In genomic region chr7:47361746-47362215, GRCh38 we compare ENCODE assay signal across 11 cellular contexts.
DNase-seq lines count a peak whose midpoint lies in the region; ATAC-seq and TF ChIP-seq lines count a peak whose summit lies in the region.
"Had no signal": no experiment of that assay in that cellular context is flagged by ENCODE, and none has a peak within 500 bp of the region (broad histone marks: within the 10 kb centered on the region; RNA-seq: fewer than 3 reads in every experiment).

No MANE protein-coding gene starts in this region.

- no peak overlapping the region for H3K27ac Mint-ChIP-seq in GM23338
- H3K27ac Mint-ChIP-seq: naive B cell had no signal

- H3K27me3 ChIP-seq in PC-3 (ENCODE audit: low read length) (no peaks in the 10 kb centered on the region), GM23338 (ENCODE audit: insufficient read depth) (no peaks in the 10 kb centered on the region), colonic mucosa (no peaks in the 10 kb centered on the region)
- H3K27me3 ChIP-seq: body of pancreas had no signal

- H3K4me2 ChIP-seq in PC-3 (ENCODE audit: low read length) (peak overlapping the region; percentile 57), GM23338 (no peak overlapping the region)

- no peak for TF ChIP-seq CTCF in PC-3 (conservative IDR thresholded peaks at IDR 0.05; ENCODE audit: low read depth, low read length)
- no peak for TF ChIP-seq CTCF in GM23338 (conservative IDR thresholded peaks at IDR 0.05; ENCODE audit: low read depth in 2 of 2)
- TF ChIP-seq CTCF in colonic mucosa (IDR thresholded peaks at IDR 0.05): no peak

- H3K4me1 ChIP-seq in PC-3 (ENCODE audit: insufficient read depth, low read length): peaks cover 15% of the 10 kb centered on the region
- no peaks in the 10 kb centered on the region for H3K4me1 ChIP-seq in GM23338 (ENCODE audit: insufficient read depth)
- H3K4me1 ChIP-seq in colonic mucosa: no peaks in the 10 kb centered on the region

- H4K20me1 ChIP-seq in PC-3 (ENCODE audit: low read length): peaks cover 12% of the 10 kb centered on the region; the same call in 1 of the 2 replicates
- H4K20me1 ChIP-seq in GM23338 (replicated peaks; ENCODE audit: insufficient read depth): no peaks in the 10 kb centered on the region

- H3K9me3 Mint-ChIP-seq in GM23338: no peaks in the 10 kb centered on the region
- H3K9me3 Mint-ChIP-seq: naive B cell had no signal

- H3K4me3 Mint-ChIP-seq in GM23338: no peak overlapping the region
- H3K4me3 Mint-ChIP-seq: naive B cell had no signal

- H3K9me2 ChIP-seq in PC-3 (replicated peaks; ENCODE audit: low read length) (no peaks in the 10 kb centered on the region), GM23338 (ENCODE audit: insufficient read depth) (peaks cover 4% of the 10 kb centered on the region; the same call in 1 of the 2 replicates)

- no peak overlapping the region for H2AFZ ChIP-seq in PC-3 (ENCODE audit: low read length)
- no peak overlapping the region for H2AFZ ChIP-seq in GM23338

- H3K9me3 ChIP-seq in PC-3 (ENCODE audit: low read length) (no peaks in the 10 kb centered on the region), colonic mucosa (no peaks in the 10 kb centered on the region)
- H3K9me3 ChIP-seq: body of pancreas had no signal

- peak overlapping the region; percentile 19; the same call in 1 of the 2 replicates for H3K9ac ChIP-seq in PC-3 (ENCODE audit: low read length)
- no peak overlapping the region for H3K9ac ChIP-seq in colonic mucosa (ENCODE audit: low read depth in 2 of 2, low read length in 2 of 2)

- no TSS peak for BruUV-seq in PC-3 (replicated peaks; lab: Mats Ljungman, UMichigan)

- H3K4me3 ChIP-seq in PC-3 (ENCODE audit: low read length) (no peak overlapping the region), GM23338 (no peak overlapping the region), colonic mucosa (no peak overlapping the region)
- H3K4me3 ChIP-seq: body of pancreas had no signal

- POLR2A ChIA-PET in PC-3 (lab: Charles Lee; ENCODE audit: unreplicated experiment): interaction anchor here (0.6 kb wide), 1 partner anchor 240 kb away, joined by 3 read pairs; no protein-coding TSS in a partner anchor

- peaks cover 8% of the 10 kb centered on the region for H3K36me3 ChIP-seq in PC-3 (ENCODE audit: low read depth, low read length)
- no peaks in the 10 kb centered on the region for H3K36me3 ChIP-seq in GM23338 (ENCODE audit: insufficient read depth)
- H3K36me3 ChIP-seq in colonic mucosa: no peaks in the 10 kb centered on the region

- H3K36me3 Mint-ChIP-seq in GM23338 (ENCODE audit: low read depth): no peaks in the 10 kb centered on the region; the same call in 2 of the 3 replicates
- H3K36me3 Mint-ChIP-seq: naive B cell had no signal

- CTCF ChIA-PET in PC-3 (lab: Charles Lee): no interaction called here

- ATAC-seq in PC-3: peak; percentile 97
- ATAC-seq in esophagus mucosa: peak; percentile 51
- ATAC-seq in GM23338: no peak
- ATAC-seq in HG03159 (IDR thresholded peaks at IDR 0.05; ENCODE audit: unreplicated experiment): no peak
- ATAC-seq: body of pancreas had no signal

- no peaks in the 10 kb centered on the region for H3F3A ChIP-seq in PC-3 (ENCODE audit: low read length, unreplicated experiment)
- H3F3A ChIP-seq in GM23338 (replicated peaks; ENCODE audit: low read depth): no peaks in the 10 kb centered on the region

- intact Hi-C loops in PC-3 (cut with micrococcal nuclease): loop anchor here (1.0 kb wide), 1 partner anchor 10 kb away; no protein-coding TSS in a partner anchor
- intact Hi-C loops in colonic mucosa (cut with DNase I): no loop called here

- peaks cover 65% of the 10 kb centered on the region for H3K79me2 ChIP-seq in PC-3 (ENCODE audit: low read length)
- 0 out of 2 replicates have a peak, but pooled peaks cover 5% of the 10 kb centered on the region for H3K79me2 ChIP-seq in GM23338 (replicated peaks; ENCODE audit: insufficient read depth)

- H3K27me3 Mint-ChIP-seq in GM23338 (ENCODE audit: insufficient read depth, low read depth, poor library complexity): peaks cover 2% of the 10 kb centered on the region
- H3K27me3 Mint-ChIP-seq: naive B cell had no signal

- peaks cover 3% of the 10 kb centered on the region; the same call in 1 of the 3 replicates for H3K4me1 Mint-ChIP-seq in GM23338
- H3K4me1 Mint-ChIP-seq: naive B cell had no signal

- DNase-seq in H4 (ENCODE audit: low spot score) (peak; percentile 71), PC-3 (peak; percentile 98), GM23338 (ENCODE audit: low spot score) (no peak), colonic mucosa (no peak), NCI-H524 treated with DMSO at 0.1 percent for 48 hours (lab: John Stamatoyannopoulos, UW) (no peak)
- DNase-seq in stimulated activated CD4-positive, alpha-beta T cell treated with anti-CD3 and anti-CD28 coated beads, Interleukin-1b, Interleukin-23, amount 100 ng/mL, for 48 hours: peak; percentile 54
- DNase-seq: naive B cell, NCI-H1105 treated with DMSO at 0.1 percent for 48 hours had no signal

- H3K27ac ChIP-seq in PC-3 (ENCODE audit: low read length) (peak overlapping the region; percentile 85), GM23338 (ENCODE audit: low read depth) (no peak overlapping the region), colonic mucosa (no peak overlapping the region)
- H3K27ac ChIP-seq: body of pancreas had no signal

TF ChIP-seq in GM23338, 12 proteins besides CTCF, POLR2A, EP300 and RAD21 (continues in another document):
- TF ChIP-seq ZNF462 (CRISPR knock-in tag; IDR thresholded peaks at IDR 0.05): no peak
- TF ChIP-seq EZH2phosphoT487 (IDR thresholded peaks at IDR 0.05; ENCODE audit: unreplicated experiment): no peak
- TF ChIP-seq NANOG (IDR thresholded peaks at IDR 0.05; ENCODE audit: borderline replicate concordance): no peak
- no peak for TF ChIP-seq ETS1 (IDR thresholded peaks at IDR 0.05)
- no peak for TF ChIP-seq ZNF114 (CRISPR knock-in tag; IDR thresholded peaks at IDR 0.05)
- TF ChIP-seq JUNB (IDR thresholded peaks at IDR 0.05; ENCODE audit: unreplicated experiment): no peak

Comparison
In these comparisons a context has a peak if more than half of its experiments do, and no peak if none do; other contexts are left out.
1. DNase-seq: peak in H4 (single experiment), PC-3 (single experiment) and stimulated activated CD4-positive, alpha-beta T cell treated with anti-CD3 and anti-CD28 coated beads, Interleukin-1b, Interleukin-23, amount 100 ng/mL, for 48 hours (single experiment); none in GM23338 (single experiment), colonic mucosa (single experiment) and NCI-H524 treated with DMSO at 0.1 percent for 48 hours (single experiment).
2. ATAC-seq: peak in PC-3 (single experiment) and esophagus mucosa (single experiment); none in GM23338 (single experiment) and HG03159 (single experiment).